ENCODE assay signal across 1 cellular context in the genomic region with DNA sequence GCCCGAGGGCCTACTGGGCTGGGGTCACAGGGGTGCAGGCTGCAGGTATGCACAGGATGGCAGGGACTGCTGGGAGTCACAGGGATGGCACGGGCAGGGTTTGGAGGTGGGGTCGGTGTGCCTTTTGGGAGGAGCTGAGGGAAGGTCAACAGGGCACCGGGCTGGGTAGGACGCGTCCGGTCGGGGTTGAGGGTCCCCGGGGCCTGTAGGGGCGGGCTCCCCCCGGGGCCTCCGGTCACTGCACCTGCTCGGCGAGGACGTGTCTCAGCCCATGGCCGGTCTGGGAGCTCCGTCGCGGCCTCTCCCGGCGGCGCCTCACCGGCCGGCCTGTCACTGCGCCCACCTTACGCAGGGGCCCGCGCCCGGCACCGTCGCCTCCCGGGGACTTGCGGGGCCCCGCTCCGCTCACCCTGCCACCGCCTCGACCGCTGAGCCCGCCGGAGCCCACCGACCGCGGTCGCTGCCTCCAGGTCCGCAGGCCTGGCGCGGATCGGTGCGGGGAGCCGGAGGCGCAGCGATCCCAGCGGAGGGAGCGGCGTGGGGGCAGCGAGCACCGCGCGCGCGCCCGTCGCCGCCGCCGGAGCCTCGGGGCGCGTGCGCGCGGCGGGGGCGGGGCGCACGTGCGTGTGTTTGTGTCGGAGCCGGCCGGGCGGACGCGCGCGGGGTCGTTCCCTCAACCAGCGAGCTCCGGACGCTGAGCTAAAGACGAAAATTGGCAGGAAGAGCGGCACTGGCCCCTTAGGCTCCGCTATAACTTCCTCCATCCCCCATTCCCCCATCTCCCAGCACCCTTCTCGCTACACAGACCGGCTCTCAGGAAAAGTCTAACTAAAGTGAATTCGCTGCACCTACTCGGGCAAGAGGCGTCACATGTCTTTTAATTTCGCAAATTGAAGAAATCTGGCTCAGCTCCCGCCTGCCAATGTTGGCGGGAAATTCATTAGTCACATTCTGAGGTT.
TF ChIP-seq lines count a peak whose summit lies in the region.

A gene with protein sequence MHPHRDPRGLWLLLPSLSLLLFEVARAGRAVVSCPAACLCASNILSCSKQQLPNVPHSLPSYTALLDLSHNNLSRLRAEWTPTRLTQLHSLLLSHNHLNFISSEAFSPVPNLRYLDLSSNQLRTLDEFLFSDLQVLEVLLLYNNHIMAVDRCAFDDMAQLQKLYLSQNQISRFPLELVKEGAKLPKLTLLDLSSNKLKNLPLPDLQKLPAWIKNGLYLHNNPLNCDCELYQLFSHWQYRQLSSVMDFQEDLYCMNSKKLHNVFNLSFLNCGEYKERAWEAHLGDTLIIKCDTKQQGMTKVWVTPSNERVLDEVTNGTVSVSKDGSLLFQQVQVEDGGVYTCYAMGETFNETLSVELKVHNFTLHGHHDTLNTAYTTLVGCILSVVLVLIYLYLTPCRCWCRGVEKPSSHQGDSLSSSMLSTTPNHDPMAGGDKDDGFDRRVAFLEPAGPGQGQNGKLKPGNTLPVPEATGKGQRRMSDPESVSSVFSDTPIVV (minus strand): TSS at position 552 of the 959 bp plus-strand sequence. CDS start 815 bp downstream, outside the sequence.

TF ChIP-seq in H1, 55 proteins besides CTCF, POLR2A, EP300 and RAD21:
- 0 out of 2 replicates have a peak, but pooled peaks have one; percentile 26 for TF ChIP-seq PHF8 (conservative IDR thresholded peaks at IDR 0.05; ENCODE audit: low read depth, low read length)
- TF ChIP-seq POLR2AphosphoS5 (IDR thresholded peaks at IDR 0.05; ENCODE audit: low read depth, low read length): no peak
- TF ChIP-seq SAP30 (IDR thresholded peaks at IDR 0.05; ENCODE audit: insufficient read depth, insufficient replicate concordance, low read length): no peak
- peak; percentile 23; the same call in 1 of the 2 replicates for TF ChIP-seq TBP (IDR thresholded peaks at IDR 0.05; ENCODE audit: low read depth, low read length)
- no peak for TF ChIP-seq HDAC2 (IDR thresholded peaks at IDR 0.05; ENCODE audit: borderline replicate concordance in 1 of 2, low read depth in 2 of 2, low read length in 2 of 2)
- no peak for TF ChIP-seq TEAD4 (IDR thresholded peaks at IDR 0.05; ENCODE audit: low read depth, low read length)
- no peak for TF ChIP-seq BCL11A (IDR thresholded peaks at IDR 0.05; ENCODE audit: low read depth in 2 of 2, low read length in 2 of 2)
- TF ChIP-seq, protein P1, sequence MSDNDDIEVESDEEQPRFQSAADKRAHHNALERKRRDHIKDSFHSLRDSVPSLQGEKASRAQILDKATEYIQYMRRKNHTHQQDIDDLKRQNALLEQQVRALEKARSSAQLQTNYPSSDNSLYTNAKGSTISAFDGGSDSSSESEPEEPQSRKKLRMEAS (IDR thresholded peaks at IDR 0.05): peak; percentile 84
- TF ChIP-seq, protein P2, sequence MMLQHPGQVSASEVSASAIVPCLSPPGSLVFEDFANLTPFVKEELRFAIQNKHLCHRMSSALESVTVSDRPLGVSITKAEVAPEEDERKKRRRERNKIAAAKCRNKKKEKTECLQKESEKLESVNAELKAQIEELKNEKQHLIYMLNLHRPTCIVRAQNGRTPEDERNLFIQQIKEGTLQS (IDR thresholded peaks at IDR 0.05; ENCODE audit: insufficient read depth, low read depth, low read length): no peak
- TF ChIP-seq CHD1 (IDR thresholded peaks at IDR 0.05; ENCODE audit: low read depth, low read length): no peak
- TF ChIP-seq, protein P3, sequence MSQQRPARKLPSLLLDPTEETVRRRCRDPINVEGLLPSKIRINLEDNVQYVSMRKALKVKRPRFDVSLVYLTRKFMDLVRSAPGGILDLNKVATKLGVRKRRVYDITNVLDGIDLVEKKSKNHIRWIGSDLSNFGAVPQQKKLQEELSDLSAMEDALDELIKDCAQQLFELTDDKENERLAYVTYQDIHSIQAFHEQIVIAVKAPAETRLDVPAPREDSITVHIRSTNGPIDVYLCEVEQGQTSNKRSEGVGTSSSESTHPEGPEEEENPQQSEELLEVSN (IDR thresholded peaks at IDR 0.05): peak; percentile 89
- TF ChIP-seq SIN3A (conservative IDR thresholded peaks at IDR 0.05 in 1 of 2, IDR thresholded peaks at IDR 0.05 in 1 of 2; ENCODE audit: low read depth in 1 of 2, low read length in 2 of 2): peak in 1 of 2 experiments; percentile 57; a peak in 2 of 4 replicates
- peak; percentile 92 for TF ChIP-seq KDM4A (IDR thresholded peaks at IDR 0.05; ENCODE audit: low read depth, low read length, severe bottlenecking)
- TF ChIP-seq CTBP2 (IDR thresholded peaks at IDR 0.05; ENCODE audit: borderline replicate concordance, insufficient read depth, insufficient read length, low read length): no peak
- TF ChIP-seq NRF1 (IDR thresholded peaks at IDR 0.05; ENCODE audit: low read depth, low read length): no peak
- TF ChIP-seq CREB1 (IDR thresholded peaks at IDR 0.05): 0 out of 2 replicates have a peak, but pooled peaks have one; percentile 15
- TF ChIP-seq CHD2 (IDR thresholded peaks at IDR 0.05; ENCODE audit: low read length): no peak
- TF ChIP-seq EZH2 (IDR thresholded peaks at IDR 0.05; ENCODE audit: low read depth, low read length, severe bottlenecking): no peak
- TF ChIP-seq CBX8 (IDR thresholded peaks at IDR 0.05; ENCODE audit: borderline replicate concordance, low read depth, low read length): no peak
- TF ChIP-seq TCF12 (IDR thresholded peaks at IDR 0.05; ENCODE audit: low read depth, low read length): no peak
- no peak for TF ChIP-seq TAF7 (optimal IDR thresholded peaks at IDR 0.05; ENCODE audit: borderline replicate concordance, low read depth, low read length)
- TF ChIP-seq NANOG (IDR thresholded peaks at IDR 0.05; ENCODE audit: insufficient read depth, low read depth, low read length, poor library complexity, severe bottlenecking): no peak
- peak; percentile 25 for TF ChIP-seq ASH2L (IDR thresholded peaks at IDR 0.05; ENCODE audit: low read length)
- peak; percentile 51; the same call in 1 of the 2 replicates for TF ChIP-seq RBBP5 (IDR thresholded peaks at IDR 0.05; ENCODE audit: borderline replicate concordance, low read depth, low read length)
- TF ChIP-seq TAF1 (IDR thresholded peaks at IDR 0.05; ENCODE audit: low read depth, low read length): no peak
- no peak for TF ChIP-seq JUN (IDR thresholded peaks at IDR 0.05; ENCODE audit: low read depth, low read length)
TF ChIP-seq in H1: peak in this region for 9.
